Comparison of ENCODE assay signal across 13 cellular contexts in the genomic region with DNA sequence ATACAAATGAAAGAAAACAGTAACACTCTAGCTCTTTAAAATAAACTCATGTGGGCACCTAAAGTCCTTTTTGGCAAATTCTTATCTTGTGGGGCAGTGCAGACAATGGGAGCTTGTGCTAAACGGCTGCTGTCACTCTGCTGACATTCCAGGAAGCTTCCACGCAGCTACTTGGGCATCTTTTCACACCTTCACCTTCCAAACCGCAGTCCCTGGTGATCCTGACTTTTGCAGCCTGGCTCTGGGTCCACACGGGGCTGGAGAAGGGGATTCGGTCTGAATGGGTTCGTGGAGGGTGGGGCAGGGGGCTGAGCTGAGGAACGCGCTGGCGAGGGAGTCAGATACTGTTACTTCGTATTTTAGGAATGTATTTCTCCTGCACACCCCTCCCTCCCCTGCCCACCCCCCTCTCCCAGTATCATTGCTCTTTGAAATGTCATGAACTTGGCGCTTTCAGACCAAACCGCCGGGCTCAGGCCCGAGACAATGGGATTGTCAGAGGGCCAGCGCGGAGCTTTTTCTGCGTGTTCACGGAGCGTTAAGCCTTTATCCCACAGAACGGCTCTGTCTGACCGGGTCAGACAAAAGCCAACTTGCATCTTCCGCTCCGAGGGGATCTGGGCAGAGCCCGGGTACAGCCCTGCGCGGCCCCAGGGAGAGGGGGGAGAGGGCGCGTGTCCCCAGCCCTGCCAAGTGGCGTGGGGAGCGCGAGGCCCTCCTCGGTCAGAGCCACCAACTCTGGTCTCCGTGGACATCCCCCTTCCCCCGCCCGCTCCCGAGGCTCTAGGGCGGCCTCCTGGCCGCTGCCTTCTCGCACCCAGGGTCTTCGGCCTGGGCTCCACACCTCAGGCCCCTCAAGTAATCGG.
DNase-seq lines count a peak whose midpoint lies in the region; ATAC-seq and TF ChIP-seq lines count a peak whose summit lies in the region.
"Had no signal": no experiment of that assay in that cellular context is flagged by ENCODE, and none has a peak within 500 bp of the region (broad histone marks: within the 10 kb centered on the region; RNA-seq: fewer than 3 reads in every experiment).

No MANE protein-coding gene starts in this region.

- no peak overlapping the region for H2AFZ ChIP-seq in GM23338

- H3K27ac ChIP-seq in GM23338 (ENCODE audit: low read depth): no peak overlapping the region

- H3K36me3 ChIP-seq in GM23338 (ENCODE audit: insufficient read depth): no peaks in the 10 kb centered on the region
- H3K36me3 ChIP-seq in iPS-15b (ENCODE audit: control insufficient read depth, insufficient read depth, low read length): no peaks in the 10 kb centered on the region

- H3K4me2 ChIP-seq in GM23338: peak overlapping the region; percentile 71

- no peaks in the 10 kb centered on the region for H3K79me2 ChIP-seq in GM23338 (replicated peaks; ENCODE audit: insufficient read depth)

- H3K36me3 Mint-ChIP-seq in GM23338 (ENCODE audit: low read depth): no peaks in the 10 kb centered on the region
- no peaks in the 10 kb centered on the region for H3K36me3 Mint-ChIP-seq in activated T-helper 1 cell treated with anti-CD3 and anti-CD28 coated beads, Interleukin-12 subunit alpha, Interleukin-12 subunit beta, Interleukin-2, Interleukin-4 antibody, amounts not matched to agents 30 ng/mL and 10 ng/mL and 1 ng/mL, durations not matched to agents 14 hours and 24 hours and 36 hours (ENCODE audit: low read depth)
- H3K36me3 Mint-ChIP-seq: IgD-negative memory B cell had no signal

- ATAC-seq in GM23338 (peak; percentile 6), HG02840 (IDR thresholded peaks at IDR 0.05; ENCODE audit: low FRiP score, unreplicated experiment) (no peak)

- no peak overlapping the region for H3K27ac Mint-ChIP-seq in GM23338
- peak overlapping the region; percentile 61 for H3K27ac Mint-ChIP-seq in activated T-helper 1 cell treated with anti-CD3 and anti-CD28 coated beads, Interleukin-12 subunit alpha, Interleukin-12 subunit beta, Interleukin-2, Interleukin-4 antibody, amounts not matched to agents 30 ng/mL and 10 ng/mL and 1 ng/mL, durations not matched to agents 14 hours and 24 hours and 36 hours

- H3F3A ChIP-seq in GM23338 (replicated peaks; ENCODE audit: low read depth): peaks cover 22% of the 10 kb centered on the region

- peaks cover 90% of the 10 kb centered on the region for H3K27me3 ChIP-seq in GM23338 (ENCODE audit: insufficient read depth)
- peaks cover 99% of the 10 kb centered on the region for H3K27me3 ChIP-seq in iPS-15b (ENCODE audit: control insufficient read depth, insufficient read depth, low read length)

- H3K4me1 Mint-ChIP-seq in GM23338: peaks cover 31% of the 10 kb centered on the region
- H3K4me1 Mint-ChIP-seq in activated T-helper 1 cell treated with anti-CD3 and anti-CD28 coated beads, Interleukin-12 subunit alpha, Interleukin-12 subunit beta, Interleukin-2, Interleukin-4 antibody, amounts not matched to agents 30 ng/mL and 10 ng/mL and 1 ng/mL, durations not matched to agents 14 hours and 24 hours and 36 hours (ENCODE audit: low read depth): peaks cover 18% of the 10 kb centered on the region

- H3K9ac ChIP-seq in iPS-15b (ENCODE audit: low read depth, low read length): no peak overlapping the region

- no peaks in the 10 kb centered on the region for H3K9me2 ChIP-seq in GM23338 (ENCODE audit: insufficient read depth)

- TF ChIP-seq CTCF in GM23338 (conservative IDR thresholded peaks at IDR 0.05; ENCODE audit: low read depth in 2 of 2): no peak

- peaks cover 38% of the 10 kb centered on the region for H3K4me1 ChIP-seq in GM23338 (ENCODE audit: insufficient read depth)
- peaks cover 2% of the 10 kb centered on the region for H3K4me1 ChIP-seq in iPS-15b (ENCODE audit: control insufficient read depth, insufficient read depth, low read length)

- intact Hi-C loops in activated T-helper 1 cell treated with anti-CD3 and anti-CD28 coated beads, Interleukin-12 subunit alpha, Interleukin-12 subunit beta, Interleukin-2, Interleukin-4 antibody, amounts not matched to agents 30 ng/mL and 10 ng/mL and 1 ng/mL, durations not matched to agents 14 hours and 24 hours and 36 hours (cut with micrococcal nuclease): loop anchor here (2.0 kb wide), 2 partner anchors 72 to 128 kb away; no protein-coding TSS in a partner anchor

- H3K27me3 Mint-ChIP-seq in GM23338 (ENCODE audit: insufficient read depth, low read depth, poor library complexity): peaks cover 98% of the 10 kb centered on the region
- H3K27me3 Mint-ChIP-seq in activated T-helper 1 cell treated with anti-CD3 and anti-CD28 coated beads, Interleukin-12 subunit alpha, Interleukin-12 subunit beta, Interleukin-2, Interleukin-4 antibody, amounts not matched to agents 30 ng/mL and 10 ng/mL and 1 ng/mL, durations not matched to agents 14 hours and 24 hours and 36 hours (ENCODE audit: insufficient read depth): peaks cover 61% of the 10 kb centered on the region

- H3K9me3 ChIP-seq in iPS-15b (ENCODE audit: control insufficient read depth, insufficient read depth, low read length): no peaks in the 10 kb centered on the region

- peaks cover 32% of the 10 kb centered on the region for H4K20me1 ChIP-seq in GM23338 (replicated peaks; ENCODE audit: insufficient read depth)

- H3K4me3 Mint-ChIP-seq in GM23338: no peak overlapping the region
- H3K4me3 Mint-ChIP-seq in activated T-helper 1 cell treated with anti-CD3 and anti-CD28 coated beads, Interleukin-12 subunit alpha, Interleukin-12 subunit beta, Interleukin-2, Interleukin-4 antibody, amounts not matched to agents 30 ng/mL and 10 ng/mL and 1 ng/mL, durations not matched to agents 14 hours and 24 hours and 36 hours: no peak overlapping the region
- H3K4me3 Mint-ChIP-seq: activated CD4-positive, alpha-beta T cell treated with anti-CD3 and anti-CD28 coated beads for 36 hours had no signal

- DNase-seq in GM23338 (ENCODE audit: low spot score) (no peak), skeletal muscle cell (ENCODE audit: low read depth) (no peak), T1000 (lab: John Stamatoyannopoulos, UW) (no peak), RPMI8226 (no peak), T-helper 2 cell (no peak)
- no peak for DNase-seq in activated T-helper 1 cell treated with anti-CD3 and anti-CD28 coated beads, Interleukin-12 subunit alpha, Interleukin-12 subunit beta, Interleukin-2, Interleukin-4 antibody, amounts not matched to agents 30 ng/mL and 10 ng/mL and 1 ng/mL, durations not matched to agents 14 hours and 24 hours and 36 hours (ENCODE audit: low spot score)
- DNase-seq: activated CD4-positive, alpha-beta T cell treated with anti-CD3 and anti-CD28 coated beads for 36 hours; activated effector memory CD4-positive, alpha-beta T cell treated with anti-CD3 and anti-CD28 coated beads, Interleukin-2, amount 50 U/mL, for 16 hours; Calu3 had no signal

- no peaks in the 10 kb centered on the region; the same call in 1 of the 3 replicates for H3K9me3 Mint-ChIP-seq in GM23338
- H3K9me3 Mint-ChIP-seq in activated T-helper 1 cell treated with anti-CD3 and anti-CD28 coated beads, Interleukin-12 subunit alpha, Interleukin-12 subunit beta, Interleukin-2, Interleukin-4 antibody, amounts not matched to agents 30 ng/mL and 10 ng/mL and 1 ng/mL, durations not matched to agents 14 hours and 24 hours and 36 hours: no peaks in the 10 kb centered on the region
- H3K9me3 Mint-ChIP-seq: IgD-negative memory B cell had no signal

- H3K4me3 ChIP-seq in GM23338 (peak overlapping the region; percentile 46), iPS-15b (ENCODE audit: low read depth, low read length) (peak overlapping the region; percentile 27), skeletal muscle cell (ENCODE audit: low read depth, low read length) (peak overlapping the region; percentile 27)
- H3K4me3 ChIP-seq: GM12878 had no signal

TF ChIP-seq in GM23338, 12 proteins besides CTCF, POLR2A, EP300 and RAD21:
- no peak for TF ChIP-seq EZH2phosphoT487 (IDR thresholded peaks at IDR 0.05; ENCODE audit: unreplicated experiment)
- TF ChIP-seq EZH2 (IDR thresholded peaks at IDR 0.05; ENCODE audit: low read depth, unreplicated experiment): peak; percentile 56
TF ChIP-seq in GM23338: peak in this region for 1.
